Comparison of ENCODE assay signal across 1 cellular context in the genomic region with DNA sequence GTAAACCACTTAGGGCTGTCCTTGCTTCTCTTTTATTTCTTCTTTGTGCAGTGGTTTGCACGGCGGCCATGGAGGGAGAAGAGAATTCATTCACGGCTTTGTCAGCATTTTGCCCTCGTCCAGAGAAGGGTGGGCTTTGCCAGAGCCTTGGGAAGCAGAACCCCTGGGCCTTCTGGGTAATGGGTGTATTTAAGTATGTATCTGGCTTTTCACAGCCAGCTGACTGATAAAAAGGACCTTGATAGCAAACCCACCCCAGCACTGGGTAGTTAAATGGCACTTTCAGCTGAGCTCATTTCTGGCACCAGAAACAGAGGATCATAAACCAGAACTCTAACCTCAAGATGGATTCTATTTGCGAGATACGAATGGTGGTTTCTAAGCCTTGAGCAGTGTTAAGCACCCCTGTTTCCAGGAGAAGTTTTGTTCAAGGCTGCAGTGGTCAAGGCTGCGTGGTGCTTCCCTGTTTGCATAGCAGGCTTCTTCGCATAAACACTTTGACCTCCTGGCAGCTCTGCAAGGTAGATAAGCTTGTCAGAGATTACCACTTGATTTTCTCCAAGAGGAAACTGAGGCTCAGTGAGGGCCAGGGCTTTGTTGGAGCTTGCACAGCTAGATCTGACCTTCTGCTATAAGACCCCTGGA.
TF ChIP-seq lines count a peak whose summit lies in the region.

No MANE protein-coding gene starts in this region.

TF ChIP-seq in IMR-90, 13 proteins besides CTCF, POLR2A, EP300 and RAD21:
- TF ChIP-seq ELK1 (IDR thresholded peaks at IDR 0.05; ENCODE audit: borderline replicate concordance, low read depth, low read length) (no peak), NFE2L2 (IDR thresholded peaks at IDR 0.05; ENCODE audit: low read depth, low read length) (no peak), CEBPB (IDR thresholded peaks at IDR 0.05; ENCODE audit: low read depth, low read length) (no peak), MAFK (IDR thresholded peaks at IDR 0.05; ENCODE audit: low read depth, low read length) (no peak), MXI1 (IDR thresholded peaks at IDR 0.05; ENCODE audit: borderline replicate concordance, low read depth, low read length) (no peak), BHLHE40 (IDR thresholded peaks at IDR 0.05; ENCODE audit: low read depth, low read length) (no peak), SMC3 (IDR thresholded peaks at IDR 0.05; ENCODE audit: low read depth, low read length) (no peak), RCOR1 (IDR thresholded peaks at IDR 0.05; ENCODE audit: insufficient replicate concordance, low read length) (no peak), FOS (IDR thresholded peaks at IDR 0.05; ENCODE audit: low read depth, low read length) (no peak), MAZ (IDR thresholded peaks at IDR 0.05; ENCODE audit: borderline replicate concordance, low read depth, low read length) (no peak), RFX5 (IDR thresholded peaks at IDR 0.05; ENCODE audit: low read depth, low read length) (no peak), CHD1 (IDR thresholded peaks at IDR 0.05; ENCODE audit: low read depth, low read length) (no peak)
- TF ChIP-seq, protein P1, sequence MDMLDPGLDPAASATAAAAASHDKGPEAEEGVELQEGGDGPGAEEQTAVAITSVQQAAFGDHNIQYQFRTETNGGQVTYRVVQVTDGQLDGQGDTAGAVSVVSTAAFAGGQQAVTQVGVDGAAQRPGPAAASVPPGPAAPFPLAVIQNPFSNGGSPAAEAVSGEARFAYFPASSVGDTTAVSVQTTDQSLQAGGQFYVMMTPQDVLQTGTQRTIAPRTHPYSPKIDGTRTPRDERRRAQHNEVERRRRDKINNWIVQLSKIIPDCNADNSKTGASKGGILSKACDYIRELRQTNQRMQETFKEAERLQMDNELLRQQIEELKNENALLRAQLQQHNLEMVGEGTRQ (IDR thresholded peaks at IDR 0.05; ENCODE audit: low read depth, low read length), result no peak
